11 cellular contexts compared by ENCODE assay signal in genomic region chr11:39617971-39618370, GRCh38.
"Had no signal": no experiment of that assay in that cellular context is flagged by ENCODE, and none has a peak within 500 bp of the region (broad histone marks: within the 10 kb centered on the region; RNA-seq: fewer than 3 reads in every experiment).

No MANE protein-coding gene starts in this region.

- H2AFZ ChIP-seq: GM23248 had no signal

- H3K36me3 ChIP-seq: HAP-1 had no signal

- ATAC-seq: HCT116, K562 had no signal

- H3K4me1 ChIP-seq: HAP-1 had no signal

- DNase-seq: GM23248, GOT3, H7, HFFc6, IMR-90, Kasumi-1, KG1 had no signal

- H3K9ac ChIP-seq: GM23248 had no signal

- FAIRE-seq: HTR-8/SVneo, K562 had no signal

- H3K4me3 ChIP-seq: GM23248, HAP-1, K562 had no signal

- H3K9me3 ChIP-seq: HAP-1 had no signal

- H3K27ac ChIP-seq: GM23248 had no signal
